Comparison of ENCODE assay signal across 7 cellular contexts in genomic region chr22:50169774-50170341, GRCh38. TPM values are rescaled to one million over a fixed set of nuclear protein-coding genes. Genes with fewer than 3 reads are reported as not detected.
DNase-seq lines count a peak whose midpoint lies in the region; ATAC-seq and TF ChIP-seq lines count a peak whose summit lies in the region.

No MANE protein-coding gene starts in this region.

- H3K4me3 Mint-ChIP-seq in brain: peak overlapping the region; percentile 65 to 80 (median 76)
- peak overlapping the region; percentile 49 for H3K4me3 Mint-ChIP-seq in natural killer cell

- H3K4me1 ChIP-seq in HCT116 (ENCODE audit: control insufficient read depth in 1 of 2, insufficient read depth in 2 of 2, low read length in 2 of 2) (no peaks in the 10 kb centered on the region), aorta (ENCODE audit: control insufficient read depth in 1 of 2, insufficient read depth in 2 of 2, low read length in 2 of 2) (no peaks in the 10 kb centered on the region)

- no TSS peak for BruUV-seq in HCT116 (replicated peaks; lab: Mats Ljungman, UMichigan)

- H3K36me3 Mint-ChIP-seq in brain (no peaks in the 10 kb centered on the region), natural killer cell (no peaks in the 10 kb centered on the region)

- DNase-seq in HCT116 (ENCODE audit: low read depth, low spot score): no peak
- DNase-seq in RPMI8226: peak; percentile 75
- DNase-seq in natural killer cell: no peak
- peak in 1 of 2 donors; percentile 52 for DNase-seq in aorta
- no peak for DNase-seq in SKM-1 (lab: John Stamatoyannopoulos, UW; ENCODE audit: unreplicated experiment)
- DNase-seq in DMS153 treated with DMSO at 0.1 percent for 48 hours (lab: John Stamatoyannopoulos, UW; ENCODE audit: unreplicated experiment): no peak

- intact Hi-C loops in HCT116 (cut with micrococcal nuclease): no loop called here
- intact Hi-C loops in natural killer cell (cut with micrococcal nuclease): no loop called here
- intact Hi-C loops in aorta (cut with DNase I): no loop called here

- H4K20me1 ChIP-seq in HCT116 (ENCODE audit: insufficient read depth): no peaks in the 10 kb centered on the region

- TF ChIP-seq CTCF in HCT116 (IDR thresholded peaks at IDR 0.05 in 2 of 3, conservative IDR thresholded peaks at IDR 0.05 in 1 of 3; ENCODE audit: borderline replicate concordance in 1 of 3, insufficient read depth in 1 of 3, low read depth in 2 of 3, low read length in 2 of 3) (no peak), brain (conservative IDR thresholded peaks at IDR 0.05) (no peak), natural killer cell (IDR thresholded peaks at IDR 0.05) (no peak)

- ATAC-seq in HCT116: peak; percentile 67
- ATAC-seq in natural killer cell: peak; percentile 66 to 79 (median 76)
- peak; percentile 8 for ATAC-seq in aorta (ENCODE audit: low FRiP score)

- H3K4me2 ChIP-seq in HCT116 (ENCODE audit: low read length): peak overlapping the region; percentile 35; the same call in 1 of the 2 replicates

- peaks cover 28% of the 10 kb centered on the region for H3K27me3 Mint-ChIP-seq in brain
- peaks cover 25 to 33% of the 10 kb centered on the region in 2 donors for H3K27me3 Mint-ChIP-seq in natural killer cell (ENCODE audit: low read depth in 2 of 2)

- H3K4me1 Mint-ChIP-seq in brain: peaks cover 22% of the 10 kb centered on the region
- peaks cover 0 to 14% of the 10 kb centered on the region in 2 donors for H3K4me1 Mint-ChIP-seq in natural killer cell

- POLR2A ChIA-PET in HCT116 (lab: Charles Lee): no interaction called here

- H3K4me3 ChIP-seq in HCT116 (replicated peaks in 1 of 2; ENCODE audit: low read depth in 1 of 2, low read length in 2 of 2) (peak overlapping the region; percentile 28 to 37; a peak in 3 of 4 replicates), aorta (ENCODE audit: low read length in 2 of 2) (peak overlapping the region; percentile 57 to 59)

- H2AFZ ChIP-seq in HCT116 (ENCODE audit: low read depth, low read length, poor library complexity, severe bottlenecking): no peak overlapping the region

- CTCF ChIA-PET in HCT116 (lab: Charles Lee): no interaction called here

- H3K36me3 ChIP-seq in HCT116 (ENCODE audit: control insufficient read depth in 1 of 2, insufficient read depth in 2 of 2, low read length in 2 of 2) (no peaks in the 10 kb centered on the region), aorta (ENCODE audit: control insufficient read depth in 1 of 2, insufficient read depth in 2 of 2, low read length in 1 of 2) (no peaks in the 10 kb centered on the region)

- H3K9me3 Mint-ChIP-seq in brain (peaks cover 0 to 5% (median 0%) of the 10 kb centered on the region in 5 experiments), natural killer cell (no peaks in the 10 kb centered on the region)

- RAD21 ChIA-PET in HCT116 (lab: Charles Lee; ENCODE audit: low non-redundant PET in 1 of 2, low total read pairs in 2 of 2, uncharacterized antibody in 2 of 2, unreplicated experiment in 2 of 2): no interaction called here

- H3K9me2 ChIP-seq in HCT116 (ENCODE audit: insufficient read depth): no peaks in the 10 kb centered on the region

- TF ChIP-seq POLR2A in HCT116 (IDR thresholded peaks at IDR 0.05; ENCODE audit: borderline replicate concordance, extremely low read depth, insufficient read depth, insufficient read length): no peak

- peak overlapping the region; percentile 23; the same call in 1 of the 2 replicates for H3K9ac ChIP-seq in HCT116 (ENCODE audit: low read length)

- H3K27ac ChIP-seq in HCT116 (ENCODE audit: low read depth, low read length) (no peak overlapping the region), aorta (ENCODE audit: low read depth in 1 of 2, low read length in 2 of 2) (no peak overlapping the region)

- 0 to 1% methylated on average over 19 to 70 of the region's 70 CpGs for WGBS in aorta, 2 donors

- TF ChIP-seq RAD21 in HCT116 (IDR thresholded peaks at IDR 0.05; ENCODE audit: low read depth): no peak

- H3K79me2 ChIP-seq in HCT116 (ENCODE audit: insufficient read depth, low read length): no peaks in the 10 kb centered on the region

- no peaks in the 10 kb centered on the region for H3K9me3 ChIP-seq in HCT116 (ENCODE audit: control insufficient read depth in 1 of 2, insufficient read depth in 1 of 2, low read depth in 1 of 2, low read length in 2 of 2)
- no peaks in the 10 kb centered on the region for H3K9me3 ChIP-seq in aorta (ENCODE audit: control insufficient read depth, low read length)

- H3K27ac Mint-ChIP-seq in brain (no peak overlapping the region), natural killer cell (no peak overlapping the region)

- no peaks in the 10 kb centered on the region for H3K27me3 ChIP-seq in HCT116 (ENCODE audit: insufficient read depth, low read length)
- no peaks in the 10 kb centered on the region for H3K27me3 ChIP-seq in aorta (ENCODE audit: control insufficient read depth in 1 of 2, insufficient read depth in 2 of 2, low read length in 1 of 2)

TF ChIP-seq in HCT116, 20 proteins besides CTCF, POLR2A, EP300 and RAD21:
- 0 out of 2 replicates have a peak, but pooled peaks have one; percentile 10 for TF ChIP-seq POLR2AphosphoS5 (IDR thresholded peaks at IDR 0.05; ENCODE audit: low read depth, low read length)
- TF ChIP-seq CBX3 (IDR thresholded peaks at IDR 0.05; ENCODE audit: low read depth): no peak
- TF ChIP-seq ZFX (IDR thresholded peaks at IDR 0.05): no peak
- no peak for TF ChIP-seq CEBPB (IDR thresholded peaks at IDR 0.05; ENCODE audit: low read depth)
- TF ChIP-seq SP1 (IDR thresholded peaks at IDR 0.05; ENCODE audit: low read depth): no peak

RNA-seq across cellular contexts. Expression of gene PANX2, which starts 0.7 kb away (rescaled TPM):
- total RNA-seq in HCT116 (2021; ENCODE audit: unreplicated experiment) (8.0 TPM), natural killer cell (1 to 10 TPM in 1 of 3 donors, under 1 TPM in 2; 0.16 to 3.4 (median 0.27) TPM), aorta (1 to 10 TPM in 1 of 2 donors, under 1 TPM in 1; 0.62 to 1.2 TPM)
- polyA plus RNA-seq in HCT116 (2012): 6.5 and 11.2 TPM in 2 replicates
- polyA plus RNA-seq in brain (ENCODE audit: insufficient read depth, low read depth, low replicate concordance) (15.2 TPM), aorta (1 to 10 TPM in 1 of 2 donors, under 1 TPM in 1; 0.97 to 1.4 TPM)

RNA-seq across cellular contexts. Expression of gene TRABD, which starts 15.9 kb away (rescaled TPM):
- total RNA-seq in HCT116 (2021; ENCODE audit: unreplicated experiment): 90.3 TPM
- polyA plus RNA-seq in HCT116 (2012): 81.3 and 109 TPM in 2 replicates
- polyA plus RNA-seq in brain (ENCODE audit: insufficient read depth, low read depth, low replicate concordance): 10.7 TPM
- total RNA-seq in natural killer cell: 100 to 1,000 TPM; 129 to 138 (median 132) TPM
- total RNA-seq in aorta: 10 to 100 TPM; 27.1 to 33.4 TPM
- polyA plus RNA-seq in aorta: 10 to 100 TPM; 13.5 to 53.2 TPM

RNA-seq across cellular contexts. Expression of gene SELENOO, which starts 31.0 kb away (rescaled TPM):
- total RNA-seq in HCT116 (2021; ENCODE audit: unreplicated experiment): 29.6 TPM
- 27.2 and 30.6 TPM in 2 replicates for polyA plus RNA-seq in HCT116 (2012)
- 17.1 TPM for polyA plus RNA-seq in brain (ENCODE audit: insufficient read depth, low read depth, low replicate concordance)
- 10 to 100 TPM; 37.3 to 45.2 (median 37.6) TPM for total RNA-seq in natural killer cell
- 10 to 100 TPM; 14.2 to 21.6 TPM for total RNA-seq in aorta
- 100 to 1,000 TPM in 1 of 2 donors, 10 to 100 TPM in 1; 11.6 to 105 TPM for polyA plus RNA-seq in aorta

Comparison
In these comparisons a context has a peak if more than half of its experiments do, and no peak if none do; other contexts are left out.
1. ATAC-seq: peak in every context shown above with its lines; median percentile 76 in natural killer cell; 67 in HCT116; 8 in aorta.